In genomic region chr20:61967300-61967699, GRCh38 we compare ENCODE assay signal across 34 cellular contexts.
"Had no signal": no experiment of that assay in that cellular context is flagged by ENCODE, and none has a peak within 500 bp of the region (broad histone marks: within the 10 kb centered on the region; RNA-seq: fewer than 3 reads in every experiment).

No MANE protein-coding gene starts in this region.

- H3K4me3 ChIP-seq: esophagus squamous epithelium, gastroesophageal sphincter had no signal

- ATAC-seq: activated CD4-positive, alpha-beta T cell treated with anti-CD3 and anti-CD28 coated beads for 36 hours; activated T-cell treated with anti-CD3 and anti-CD28 coated beads, Interleukin-2, amount 50 U/mL, for 72 hours; effector memory CD8-positive, alpha-beta T cell; gastroesophageal sphincter; T-helper 17 cell had no signal

- H3K4me1 Mint-ChIP-seq: activated B cell treated with CpG ODN at 0.5 μM for 24 hours; activated CD4-positive, alpha-beta memory T cell treated with anti-CD3 and anti-CD28 coated beads, Interleukin-2, amount 10 ng/mL, durations not matched to agents 7 days and 5 days; activated CD4-positive, alpha-beta T cell treated with anti-CD3 and anti-CD28 coated beads for 36 hours; activated CD4-positive, alpha-beta T cell treated with anti-CD3 and anti-CD28 coated beads, Interleukin-2, amount 10 ng/mL, durations not matched to agents 24 days and 14 days; activated naive CD4-positive, alpha-beta T cell treated with anti-CD3 and anti-CD28 coated beads, Interleukin-2, amount 10 ng/mL, durations not matched to agents 7 days and 5 days; T-helper 17 cell had no signal

- H3K27ac Mint-ChIP-seq: activated B cell treated with CpG ODN at 0.5 μM for 24 hours; activated CD4-positive, alpha-beta memory T cell treated with anti-CD3 and anti-CD28 coated beads, Interleukin-2, amount 10 ng/mL, durations not matched to agents 7 days and 5 days; activated CD4-positive, alpha-beta T cell treated with anti-CD3 and anti-CD28 coated beads for 36 hours; activated CD4-positive, alpha-beta T cell treated with anti-CD3 and anti-CD28 coated beads, Interleukin-2, amount 10 ng/mL, durations not matched to agents 24 days and 14 days; activated naive CD4-positive, alpha-beta T cell treated with anti-CD3 and anti-CD28 coated beads, Interleukin-2, amount 10 ng/mL, durations not matched to agents 7 days and 5 days; activated naive CD8-positive, alpha-beta T cell; activated T-cell treated with anti-CD3 and anti-CD28 coated beads, Interleukin-2, amount 50 U/mL, for 24 hours; activated T-cell treated with anti-CD3 and anti-CD28 coated beads, Interleukin-2, amount 50 U/mL, for 72 hours; effector memory CD8-positive, alpha-beta T cell; T-helper 17 cell; T-helper 2 cell treated with Interferon-gamma antibody and Interleukin-4, amounts not matched to agents 5 μg/mL and 100 μg/mL, for 36 hours had no signal

- DNase-seq: activated B cell treated with CpG ODN at 0.5 μM for 24 hours; activated CD4-positive, alpha-beta memory T cell treated with anti-CD3 and anti-CD28 coated beads, Interleukin-2, amount 10 ng/mL, durations not matched to agents 7 days and 5 days; activated CD4-positive, alpha-beta T cell treated with anti-CD3 and anti-CD28 coated beads for 36 hours; activated CD4-positive, alpha-beta T cell treated with anti-CD3 and anti-CD28 coated beads, Interleukin-2, amount 50 U/mL, for 4 hours; activated CD4-positive, CD25-positive, alpha-beta regulatory T cell treated with anti-CD3 and anti-CD28 coated beads, Interleukin-2, amount 50 U/mL, for 72 hours; activated CD8-positive, alpha-beta memory T cell treated with anti-CD3 and anti-CD28 coated beads, Interleukin-2, amount 50 U/mL, for 48 hours; activated gamma-delta T cell; activated naive CD4-positive, alpha-beta T cell; activated naive CD4-positive, alpha-beta T cell treated with anti-CD3 and anti-CD28 coated beads, Interleukin-2, amount 10 ng/mL, durations not matched to agents 7 days and 5 days; activated T-cell treated with anti-CD3 and anti-CD28 coated beads for 4 hours; activated T-cell treated with anti-CD3 and anti-CD28 coated beads, Interleukin-2, amount 50 U/mL, for 72 hours; amniotic stem cell; anterior cingulate cortex; brain microvascular endothelial cell; cortex of kidney; dermis blood vessel endothelial cell; effector CD4-positive, alpha-beta T cell; effector memory CD8-positive, alpha-beta T cell; erythroblast; esophagus squamous epithelium; foreskin melanocyte; T-helper 1 cell; T-helper 17 cell; T1000; WERI-Rb-1 had no signal

- H3K9me3 Mint-ChIP-seq: activated CD4-positive, alpha-beta memory T cell treated with anti-CD3 and anti-CD28 coated beads, Interleukin-2, amount 10 ng/mL, durations not matched to agents 7 days and 5 days; activated CD4-positive, alpha-beta T cell treated with anti-CD3 and anti-CD28 coated beads, Interleukin-2, amount 10 ng/mL, durations not matched to agents 24 days and 14 days; activated naive CD4-positive, alpha-beta T cell treated with anti-CD3 and anti-CD28 coated beads, Interleukin-2, amount 10 ng/mL, durations not matched to agents 7 days and 5 days; activated T-cell treated with anti-CD3 and anti-CD28 coated beads, Interleukin-2, amount 50 U/mL, for 72 hours; central memory CD8-positive, alpha-beta T cell; effector memory CD8-positive, alpha-beta T cell; T-helper 2 cell treated with Interferon-gamma antibody and Interleukin-4, amounts not matched to agents 5 μg/mL and 100 μg/mL, for 36 hours had no signal

- FAIRE-seq: astrocyte, bronchial epithelial cell, colon had no signal

- H3K27ac ChIP-seq: brain microvascular endothelial cell, esophagus squamous epithelium, gastroesophageal sphincter, WERI-Rb-1 had no signal

- H3K9me3 ChIP-seq: esophagus squamous epithelium, gastroesophageal sphincter had no signal

- H3K4me3 Mint-ChIP-seq: activated B cell treated with CpG ODN at 0.5 μM for 24 hours; activated CD4-positive, alpha-beta memory T cell treated with anti-CD3 and anti-CD28 coated beads, Interleukin-2, amount 10 ng/mL, durations not matched to agents 7 days and 5 days; activated CD4-positive, alpha-beta T cell treated with anti-CD3 and anti-CD28 coated beads for 36 hours; activated CD4-positive, alpha-beta T cell treated with anti-CD3 and anti-CD28 coated beads, Interleukin-2, amount 10 ng/mL, durations not matched to agents 24 days and 14 days; activated naive CD4-positive, alpha-beta T cell treated with anti-CD3 and anti-CD28 coated beads, Interleukin-2, amount 10 ng/mL, durations not matched to agents 7 days and 5 days; activated naive CD8-positive, alpha-beta T cell; activated T-cell treated with anti-CD3 and anti-CD28 coated beads, Interleukin-2, amount 50 U/mL, for 24 hours; activated T-cell treated with anti-CD3 and anti-CD28 coated beads, Interleukin-2, amount 50 U/mL, for 72 hours; effector memory CD8-positive, alpha-beta T cell; T-helper 17 cell; T-helper 2 cell treated with Interferon-gamma antibody and Interleukin-4, amounts not matched to agents 5 μg/mL and 100 μg/mL, for 36 hours had no signal
